ENCODE assay signal across 10 cellular contexts in genomic region chr5:124342027-124342471, GRCh38.
DNase-seq lines count a peak whose midpoint lies in the region; ATAC-seq, FAIRE-seq and TF ChIP-seq lines count a peak whose summit lies in the region.
"Had no signal": no experiment of that assay in that cellular context is flagged by ENCODE, and none has a peak within 500 bp of the region (broad histone marks: within the 10 kb centered on the region; RNA-seq: fewer than 3 reads in every experiment).

No MANE protein-coding gene starts in this region.

- no peak overlapping the region for H3K27ac Mint-ChIP-seq in neural progenitor cell

- H2BK5ac ChIP-seq in mesenchymal stem cell (ENCODE audit: low read depth, low read length, poor library complexity, severe bottlenecking): no peak overlapping the region

- no peak overlapping the region for H2BK120ac ChIP-seq in mesenchymal stem cell (ENCODE audit: low read depth, low read length)

- TF ChIP-seq POLR2A in HepG2 (IDR thresholded peaks at IDR 0.05; ENCODE audit: insufficient read depth in 1 of 2, low read depth in 2 of 2, low read length in 2 of 2): no peak
- no peak for TF ChIP-seq POLR2A in esophagus muscularis mucosa (IDR thresholded peaks at IDR 0.05; ENCODE audit: low read depth)

- no peaks in the 10 kb centered on the region for H3K4me1 ChIP-seq in liver (ENCODE audit: control insufficient read depth in 4 of 4, insufficient read depth in 4 of 4, low read length in 3 of 4)
- no peaks in the 10 kb centered on the region for H3K4me1 ChIP-seq in HepG2 (ENCODE audit: insufficient read depth, low read length)
- H3K4me1 ChIP-seq in esophagus muscularis mucosa: peaks cover 23 to 35% (median 30%) of the 10 kb centered on the region in 4 donors
- H3K4me1 ChIP-seq in mesenchymal stem cell (ENCODE audit: control insufficient read depth, insufficient read depth, low read depth, low read length): peaks cover 3% of the 10 kb centered on the region
- peaks cover 32% of the 10 kb centered on the region for H3K4me1 ChIP-seq in neural progenitor cell
- H3K4me1 ChIP-seq: right lobe of liver had no signal

- H3K18ac ChIP-seq in mesenchymal stem cell (ENCODE audit: low read depth in 1 of 2, low read length in 2 of 2): no peak overlapping the region

- H3K4me2 ChIP-seq in HepG2 (ENCODE audit: low read depth, low read length) (no peak overlapping the region), mesenchymal stem cell (ENCODE audit: low read length, poor library complexity, severe bottlenecking) (no peak overlapping the region), neural progenitor cell (no peak overlapping the region)

- TF ChIP-seq EP300 in HepG2 (IDR thresholded peaks at IDR 0.05; ENCODE audit: low read depth in 2 of 2, low read length in 2 of 2) (no peak), HepG2 (CRISPR knock-in tag; IDR thresholded peaks at IDR 0.05; ENCODE audit: borderline replicate concordance) (no peak), esophagus muscularis mucosa (IDR thresholded peaks at IDR 0.05) (no peak)

- TF ChIP-seq CTCF in liver (IDR thresholded peaks at IDR 0.05; ENCODE audit: low read depth, low read length, missing input control) (no peak), HepG2 (CRISPR knock-in tag; IDR thresholded peaks at IDR 0.05) (no peak), esophagus muscularis mucosa (IDR thresholded peaks at IDR 0.05) (no peak), neural progenitor cell (IDR thresholded peaks at IDR 0.05) (no peak)

- ATAC-seq in HepG2 (no peak), HG02884 (IDR thresholded peaks at IDR 0.05; ENCODE audit: unreplicated experiment) (no peak)

- peaks cover 5% of the 10 kb centered on the region for H3K9me3 Mint-ChIP-seq in neural progenitor cell

- H3K36me3 ChIP-seq in liver (ENCODE audit: control insufficient read depth in 4 of 4, insufficient read depth in 3 of 4, low read depth in 1 of 4, low read length in 3 of 4): no peaks in the 10 kb centered on the region
- no peaks in the 10 kb centered on the region for H3K36me3 ChIP-seq in HepG2 (replicated peaks in 1 of 2; ENCODE audit: control insufficient read depth in 1 of 2, insufficient read depth in 2 of 2, low read length in 2 of 2)
- H3K36me3 ChIP-seq in esophagus muscularis mucosa: no peaks in the 10 kb centered on the region
- no peaks in the 10 kb centered on the region for H3K36me3 ChIP-seq in mesenchymal stem cell (ENCODE audit: control insufficient read depth in 1 of 2, insufficient read depth in 2 of 2, low read depth in 1 of 2, low read length in 2 of 2)
- H3K36me3 ChIP-seq in neural progenitor cell: no peaks in the 10 kb centered on the region
- H3K36me3 ChIP-seq: right lobe of liver had no signal

- CTCF ChIA-PET in HepG2 (lab: Yijun Ruan, JAX; ENCODE audit: low intra/inter-chr PET ratio, low total read pairs): no interaction called here

- H3K4me3 ChIP-seq in liver (ENCODE audit: low read depth in 1 of 3, low read length in 3 of 3): no peak overlapping the region
- no peak overlapping the region for H3K4me3 ChIP-seq in HepG2 (replicated peaks in 1 of 3; ENCODE audit: insufficient read depth in 1 of 3, low read depth in 2 of 3, low read length in 3 of 3)
- H3K4me3 ChIP-seq in esophagus muscularis mucosa: no peak overlapping the region
- H3K4me3 ChIP-seq in mesenchymal stem cell (ENCODE audit: insufficient read depth in 1 of 2, low read depth in 1 of 2, low read length in 2 of 2): no peak overlapping the region
- no peak overlapping the region for H3K4me3 ChIP-seq in neural progenitor cell
- H3K4me3 ChIP-seq: right lobe of liver had no signal

- H2AFZ ChIP-seq in HepG2 (ENCODE audit: low read length): no peak overlapping the region
- H2AFZ ChIP-seq in mesenchymal stem cell (ENCODE audit: low read depth, low read length): no peak overlapping the region
- no peak overlapping the region for H2AFZ ChIP-seq in neural progenitor cell (replicated peaks)

- 72% methylated on average over 1 of the region's 1 CpG for WGBS in liver
- WGBS in HepG2 (ENCODE audit: low lambda C conversion rate): 0% methylated on average over 1 of the region's 1 CpG
- WGBS in esophagus muscularis mucosa: 35% methylated on average over 1 of the region's 1 CpG
- no CpG with 5 or more reads among the region's 1 CpG for WGBS in mesenchymal stem cell

- DNase-seq in HepG2 (ENCODE audit: low spot score): no peak
- DNase-seq in esophagus muscularis mucosa (ENCODE audit: extremely low spot score): no peak
- DNase-seq in mesenchymal stem cell: peak; percentile 17
- no peak for DNase-seq in head of caudate nucleus
- DNase-seq in neural progenitor cell (ENCODE audit: low spot score): no peak
- no peak for DNase-seq in A172 (ENCODE audit: low spot score)
- DNase-seq: activated CD8-positive, alpha-beta memory T cell treated with anti-CD3 and anti-CD28 coated beads, Interleukin-2, amount 50 U/mL, for 4 hours; right lobe of liver had no signal

- H4K20me1 ChIP-seq in HepG2 (ENCODE audit: insufficient read depth, low read length) (no peaks in the 10 kb centered on the region), neural progenitor cell (ENCODE audit: low read depth) (no peaks in the 10 kb centered on the region)

- peaks cover 4% of the 10 kb centered on the region for H3K4me1 Mint-ChIP-seq in neural progenitor cell

- intact Hi-C loops in HepG2 (cut with micrococcal nuclease; ENCODE audit: unreplicated experiment): no loop called here
- intact Hi-C loops in esophagus muscularis mucosa (cut with DNase I): no loop called here
- intact Hi-C loops in head of caudate nucleus (cut with DNase I): no loop called here

- no peaks in the 10 kb centered on the region for H3K79me1 ChIP-seq in mesenchymal stem cell (replicated peaks; ENCODE audit: low read length, poor library complexity, severe bottlenecking)

- H3K4me3 Mint-ChIP-seq in neural progenitor cell: no peak overlapping the region

- no TSS peak for BruUV-seq in HepG2 (replicated peaks; lab: Mats Ljungman, UMichigan)

- H3K9me3 ChIP-seq in liver (ENCODE audit: control insufficient read depth in 4 of 4, low read length in 3 of 4): no peaks in the 10 kb centered on the region
- no peaks in the 10 kb centered on the region for H3K9me3 ChIP-seq in HepG2 (ENCODE audit: low read length)
- H3K9me3 ChIP-seq in esophagus muscularis mucosa: no peaks in the 10 kb centered on the region
- no peaks in the 10 kb centered on the region for H3K9me3 ChIP-seq in mesenchymal stem cell (ENCODE audit: control insufficient read depth, low read length)
- no peaks in the 10 kb centered on the region for H3K9me3 ChIP-seq in neural progenitor cell (ENCODE audit: low read depth)
- H3K9me3 ChIP-seq: right lobe of liver had no signal

- in situ Hi-C loops in HepG2 (cut with HindIII; ENCODE audit: extremely low pct_ligation_motif_present, low pct_unique_long_range_greater_than_20kb): no loop called here

- no peak overlapping the region for H2AK5ac ChIP-seq in mesenchymal stem cell (ENCODE audit: low read length, severe bottlenecking)

- H2BK12ac ChIP-seq in mesenchymal stem cell (ENCODE audit: low read length in 2 of 2): no peak overlapping the region

- no peak overlapping the region for H2BK15ac ChIP-seq in mesenchymal stem cell (ENCODE audit: low read depth, poor library complexity, severe bottlenecking)

- FAIRE-seq in HepG2 (lab: Jason Lieb, UNC): no peak

- peaks cover 0 to 2% (median 0%) of the 10 kb centered on the region in 4 donors for H3K27me3 ChIP-seq in liver (ENCODE audit: control insufficient read depth in 4 of 4, insufficient read depth in 4 of 4, low read length in 3 of 4)
- no peaks in the 10 kb centered on the region for H3K27me3 ChIP-seq in HepG2 (ENCODE audit: control insufficient read depth in 1 of 2, insufficient read depth in 2 of 2, low read length in 2 of 2)
- no peaks in the 10 kb centered on the region for H3K27me3 ChIP-seq in esophagus muscularis mucosa
- H3K27me3 ChIP-seq in mesenchymal stem cell (ENCODE audit: control insufficient read depth in 1 of 2, insufficient read depth in 1 of 2, low read length in 2 of 2): peaks cover 0 to 28% of the 10 kb centered on the region in 2 experiments
- H3K27me3 ChIP-seq in neural progenitor cell: no peaks in the 10 kb centered on the region
- H3K27me3 ChIP-seq: right lobe of liver had no signal

- peaks cover 6% of the 10 kb centered on the region for H3F3A ChIP-seq in neural progenitor cell (ENCODE audit: low read depth)

- no peak overlapping the region for H3K14ac ChIP-seq in mesenchymal stem cell (ENCODE audit: low read length in 2 of 2)

- no peak overlapping the region for H4K91ac ChIP-seq in mesenchymal stem cell (ENCODE audit: low read length)

- H3K79me2 ChIP-seq in HepG2 (ENCODE audit: insufficient read depth, low read length) (no peaks in the 10 kb centered on the region), neural progenitor cell (ENCODE audit: low read depth) (no peaks in the 10 kb centered on the region)

- H3K4ac ChIP-seq in mesenchymal stem cell (ENCODE audit: low read depth in 1 of 2, low read length in 2 of 2): no peak overlapping the region

- no peak overlapping the region for H3K23ac ChIP-seq in mesenchymal stem cell (ENCODE audit: low read length in 2 of 2)

- H3K27me3 Mint-ChIP-seq in neural progenitor cell (ENCODE audit: insufficient read depth, low read depth): peaks cover 3% of the 10 kb centered on the region

- TF ChIP-seq RAD21 in liver (IDR thresholded peaks at IDR 0.05): peak in 1 of 2 donors; percentile 28
- TF ChIP-seq RAD21 in HepG2 (CRISPR knock-in tag; IDR thresholded peaks at IDR 0.05): no peak

- no peak overlapping the region for H3K9ac ChIP-seq in liver (ENCODE audit: low read depth in 1 of 2, low read length in 2 of 2)
- no peak overlapping the region for H3K9ac ChIP-seq in HepG2 (ENCODE audit: insufficient read depth, low read depth, low read length)
- H3K9ac ChIP-seq in mesenchymal stem cell (ENCODE audit: low read length): no peak overlapping the region
- no peak overlapping the region for H3K9ac ChIP-seq in neural progenitor cell

- H3K36me3 Mint-ChIP-seq in neural progenitor cell: no peaks in the 10 kb centered on the region

- POLR2A ChIA-PET in HepG2 (lab: Yijun Ruan, JAX): no interaction called here

- no peak overlapping the region for H3K27ac ChIP-seq in liver (ENCODE audit: low read depth in 1 of 2, low read length in 2 of 2)
- H3K27ac ChIP-seq in HepG2 (ENCODE audit: extremely low read length, insufficient read depth, low read length): no peak overlapping the region
- H3K27ac ChIP-seq in esophagus muscularis mucosa (replicated peaks in 1 of 4): peak overlapping the region; percentile 19 to 66 (median 33)
- H3K27ac ChIP-seq in mesenchymal stem cell (ENCODE audit: low read length, poor library complexity, severe bottlenecking): no peak overlapping the region
- no peak overlapping the region for H3K27ac ChIP-seq in neural progenitor cell
- H3K27ac ChIP-seq: right lobe of liver had no signal

- no peak overlapping the region for H4K8ac ChIP-seq in mesenchymal stem cell (ENCODE audit: low read length)

TF ChIP-seq in liver, 16 proteins besides CTCF, POLR2A, EP300 and RAD21:
- peak; percentile 97 for TF ChIP-seq NR2F2 (IDR thresholded peaks at IDR 0.05)
- TF ChIP-seq FOXA2 (IDR thresholded peaks at IDR 0.05): no peak

TF ChIP-seq in HepG2, 621 proteins besides CTCF, POLR2A, EP300 and RAD21:
- no peak for TF ChIP-seq U2AF1 (optimal IDR thresholded peaks at IDR 0.05; ENCODE audit: low read depth, low read length)
- TF ChIP-seq ARID2 (CRISPR knock-in tag; IDR thresholded peaks at IDR 0.05; ENCODE audit: borderline replicate concordance): no peak
- no peak for TF ChIP-seq ZNF350 (CRISPR knock-in tag; IDR thresholded peaks at IDR 0.05; ENCODE audit: borderline replicate concordance, low read depth)

Comparison
In these comparisons a context has a peak if more than half of its experiments do, and no peak if none do; other contexts are left out.
1. H3K27ac ChIP-seq: peak in esophagus muscularis mucosa (4 of 4); none in liver (0 of 2), HepG2 (single experiment), mesenchymal stem cell (single experiment) and neural progenitor cell (single experiment).